17 cellular contexts compared by ENCODE assay signal in the genomic region with DNA sequence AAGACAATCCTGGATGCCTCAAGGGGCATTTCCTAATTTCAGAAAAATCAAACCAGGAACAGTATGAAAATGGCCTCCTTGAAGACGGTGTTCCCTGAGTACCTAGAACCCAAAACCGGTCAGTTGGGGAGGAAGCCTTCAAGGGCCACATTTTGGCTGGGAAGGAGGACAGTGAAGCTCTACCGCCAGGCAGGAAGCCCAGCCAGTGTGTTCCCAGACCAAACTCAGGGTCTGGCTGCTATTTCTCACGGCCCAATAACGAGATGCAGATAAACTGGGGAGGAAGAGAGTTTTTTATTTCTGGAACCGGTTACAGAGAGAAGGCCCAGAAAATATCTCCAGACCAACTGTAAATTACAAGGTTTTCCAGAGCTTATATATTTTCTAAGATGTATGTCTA. TPM values are rescaled to one million over a fixed set of nuclear protein-coding genes. Genes with fewer than 3 reads are reported as not detected.
A peak's percentile ranks its signal among the peaks of the same experiment; 100 is the strongest.
DNase-seq lines count a peak whose midpoint lies in the region; ATAC-seq and TF ChIP-seq lines count a peak whose summit lies in the region.
"Had no signal": no experiment of that assay in that cellular context is flagged by ENCODE, and none has a peak within 500 bp of the region (broad histone marks: within the 10 kb centered on the region; RNA-seq: fewer than 3 reads in every experiment).

No MANE protein-coding gene starts in this region.

- peak overlapping the region; percentile 79 for H3K4me3 ChIP-seq in DOHH2 (ENCODE audit: low read length)
- no peak overlapping the region for H3K4me3 ChIP-seq in neuronal stem cell (ENCODE audit: low read length in 2 of 2)
- H3K4me3 ChIP-seq: sigmoid colon, testis had no signal

- H3K9me2 ChIP-seq in DOHH2 (replicated peaks; ENCODE audit: control insufficient read depth, low read length) = no peaks in the 10 kb centered on the region

- H2BK15ac ChIP-seq in neuronal stem cell (ENCODE audit: low read length) = no peak overlapping the region

- H3K4me1 ChIP-seq in DOHH2 (ENCODE audit: control insufficient read depth, low read length) = peaks cover 78% of the 10 kb centered on the region
- H3K4me1 ChIP-seq in neuronal stem cell (ENCODE audit: control insufficient read depth in 2 of 2, insufficient read depth in 1 of 2, low read depth in 1 of 2, low read length in 2 of 2) = peaks cover 9 to 13% of the 10 kb centered on the region in 2 donors
- H3K4me1 ChIP-seq: sigmoid colon, testis had no signal

- BruUV-seq in Calu3 (replicated peaks; lab: Mats Ljungman, UMichigan) = no TSS peak

- no peak overlapping the region for H4K8ac ChIP-seq in neuronal stem cell (ENCODE audit: low read depth, low read length)

- intact Hi-C loops in Calu3 (cut with micrococcal nuclease; ENCODE audit: unreplicated experiment) = no loop called here

- no peak for DNase-seq in activated naive CD4-positive, alpha-beta T cell treated with anti-CD3 and anti-CD28 coated beads, Interleukin-2, amount 50 U/mL, for 72 hours (ENCODE audit: low spot score in 2 of 2)
- no peak for DNase-seq in natural killer cell treated with Interleukin-12 subunit alpha and Interleukin-12 subunit beta and Interleukin-15 and Interleukin-18, amount 100 ng/mL, for 72 hours (ENCODE audit: low spot score)
- DNase-seq in KG1 (lab: John Stamatoyannopoulos, UW) (no peak), Calu3 (no peak), neuronal stem cell (ENCODE audit: low spot score) (no peak)
- DNase-seq: activated gamma-delta T cell, cerebellar nuclear complex, H7, NCI-H1417 treated with DMSO at 0.1 percent for 48 hours, NCI-H526, testis had no signal

- H3K36me3 Mint-ChIP-seq in IgD-negative memory B cell (peaks cover 21% of the 10 kb centered on the region), Calu3 (ENCODE audit: insufficient read depth, unreplicated experiment) (no peaks in the 10 kb centered on the region)
- peaks cover 44 to 68% of the 10 kb centered on the region in 2 donors for H3K36me3 Mint-ChIP-seq in activated naive CD4-positive, alpha-beta T cell treated with anti-CD3 and anti-CD28 coated beads, Interleukin-2, amount 50 U/mL, for 72 hours
- H3K36me3 Mint-ChIP-seq in natural killer cell treated with Interleukin-12 subunit alpha and Interleukin-12 subunit beta and Interleukin-15 and Interleukin-18, amount 100 ng/mL, for 72 hours = peaks cover 21% of the 10 kb centered on the region

- peaks cover 42% of the 10 kb centered on the region for H3F3A ChIP-seq in DOHH2 (ENCODE audit: control insufficient read depth, insufficient read depth)

- peak overlapping the region; percentile 84 to 98 (median 98) for H3K4me3 Mint-ChIP-seq in IgD-negative memory B cell
- peak overlapping the region; percentile 98 for H3K4me3 Mint-ChIP-seq in natural killer cell treated with Interleukin-12 subunit alpha and Interleukin-12 subunit beta and Interleukin-15 and Interleukin-18, amount 100 ng/mL, for 72 hours
- no peak overlapping the region for H3K4me3 Mint-ChIP-seq in Calu3 (ENCODE audit: low read depth, unreplicated experiment)

- H3K23ac ChIP-seq in neuronal stem cell (ENCODE audit: low read depth, low read length, poor library complexity) = no peak overlapping the region

- H3K79me1 ChIP-seq in neuronal stem cell (ENCODE audit: low read depth, low read length) = no peaks in the 10 kb centered on the region

- H3K27me3 ChIP-seq in DOHH2 (ENCODE audit: control insufficient read depth, low read length) = no peaks in the 10 kb centered on the region
- H3K27me3 ChIP-seq in neuronal stem cell (ENCODE audit: control insufficient read depth in 3 of 3, insufficient read depth in 3 of 3, low read depth in 1 of 3, low read length in 3 of 3) = no peaks in the 10 kb centered on the region
- H3K27me3 ChIP-seq: testis had no signal

- H3K27ac Mint-ChIP-seq in IgD-negative memory B cell (peak overlapping the region; percentile 79 to 95 (median 95)), Calu3 (ENCODE audit: unreplicated experiment) (no peak overlapping the region)
- peak overlapping the region; percentile 95 to 99 for H3K27ac Mint-ChIP-seq in activated naive CD4-positive, alpha-beta T cell treated with anti-CD3 and anti-CD28 coated beads, Interleukin-2, amount 50 U/mL, for 72 hours
- peak overlapping the region; percentile 93 to 97 for H3K27ac Mint-ChIP-seq in natural killer cell treated with Interleukin-12 subunit alpha and Interleukin-12 subunit beta and Interleukin-15 and Interleukin-18, amount 100 ng/mL, for 72 hours

- peak overlapping the region; percentile 98 for H3K27ac ChIP-seq in DOHH2 (ENCODE audit: low read depth, low read length)
- H3K27ac ChIP-seq in neuronal stem cell (replicated peaks; ENCODE audit: low read length) = no peak overlapping the region
- H3K27ac ChIP-seq: testis, VCaP had no signal

- no peak overlapping the region for H2AK5ac ChIP-seq in neuronal stem cell (ENCODE audit: low read depth, low read length)

- H2BK120ac ChIP-seq in neuronal stem cell (ENCODE audit: low read depth, low read length) = no peak overlapping the region

- no peak for ATAC-seq in activated naive CD4-positive, alpha-beta T cell treated with anti-CD3 and anti-CD28 coated beads, Interleukin-2, amount 50 U/mL, for 72 hours
- ATAC-seq in natural killer cell treated with Interleukin-12 subunit alpha and Interleukin-12 subunit beta and Interleukin-15 and Interleukin-18, amount 100 ng/mL, for 72 hours = no peak
- no peak for ATAC-seq in HG02938 (IDR thresholded peaks at IDR 0.05; ENCODE audit: unreplicated experiment)

- H3K79me2 ChIP-seq in DOHH2 (ENCODE audit: control insufficient read depth, low read length) = peaks cover 33% of the 10 kb centered on the region

- no peak overlapping the region for H4K91ac ChIP-seq in neuronal stem cell (ENCODE audit: low read depth, low read length, poor library complexity)

- H3K14ac ChIP-seq in neuronal stem cell (ENCODE audit: low read length) = no peak overlapping the region

- H3K27me3 Mint-ChIP-seq in IgD-negative memory B cell (no peaks in the 10 kb centered on the region), Calu3 (ENCODE audit: unreplicated experiment) (peaks cover 59% of the 10 kb centered on the region)
- H3K27me3 Mint-ChIP-seq in natural killer cell treated with Interleukin-12 subunit alpha and Interleukin-12 subunit beta and Interleukin-15 and Interleukin-18, amount 100 ng/mL, for 72 hours = no peaks in the 10 kb centered on the region

- WGBS in neuronal stem cell (ENCODE audit: extremely low coverage in 2 of 2, insufficient read length in 2 of 2, insufficient replicate concordance in 1 of 2), 2 donors = no CpG with 5 or more reads among the region's 6 CpGs

- peak overlapping the region; percentile 97 for H3K4me2 ChIP-seq in DOHH2 (ENCODE audit: low read length)
- no peak overlapping the region for H3K4me2 ChIP-seq in neuronal stem cell (ENCODE audit: insufficient read depth, low read length, poor library complexity, severe bottlenecking)

- CTCF ChIA-PET in Calu3 (lab: Charles Lee) = no interaction called here

- H2AFZ ChIP-seq in neuronal stem cell (ENCODE audit: low read length) = no peak overlapping the region

- H3K36me3 ChIP-seq in DOHH2 (ENCODE audit: control insufficient read depth, low read length) (peaks cover 53% of the 10 kb centered on the region), neuronal stem cell (replicated peaks in 1 of 2; ENCODE audit: control insufficient read depth in 2 of 2, insufficient read depth in 2 of 2, low read length in 2 of 2) (no peaks in the 10 kb centered on the region)
- H3K36me3 ChIP-seq: esophagus muscularis mucosa, sigmoid colon had no signal

- H3K4ac ChIP-seq in neuronal stem cell (ENCODE audit: low read length) = no peak overlapping the region

- H2BK12ac ChIP-seq in neuronal stem cell (ENCODE audit: low read length) = no peak overlapping the region

- no peaks in the 10 kb centered on the region for H4K20me1 ChIP-seq in DOHH2 (ENCODE audit: control insufficient read depth, insufficient read depth, low read depth, low read length)

- H3K9me3 Mint-ChIP-seq in IgD-negative memory B cell (peaks cover 0 to 3% (median 0%) of the 10 kb centered on the region in 3 donors), Calu3 (ENCODE audit: low read depth, unreplicated experiment) (no peaks in the 10 kb centered on the region)
- no peaks in the 10 kb centered on the region for H3K9me3 Mint-ChIP-seq in activated naive CD4-positive, alpha-beta T cell treated with anti-CD3 and anti-CD28 coated beads, Interleukin-2, amount 50 U/mL, for 72 hours
- H3K9me3 Mint-ChIP-seq in natural killer cell treated with Interleukin-12 subunit alpha and Interleukin-12 subunit beta and Interleukin-15 and Interleukin-18, amount 100 ng/mL, for 72 hours = no peaks in the 10 kb centered on the region

- H3K18ac ChIP-seq in neuronal stem cell (ENCODE audit: low read length) = no peak overlapping the region

- peaks cover 35 to 59% (median 37%) of the 10 kb centered on the region in 3 donors for H3K4me1 Mint-ChIP-seq in IgD-negative memory B cell
- peaks cover 51 to 77% of the 10 kb centered on the region in 2 donors for H3K4me1 Mint-ChIP-seq in natural killer cell treated with Interleukin-12 subunit alpha and Interleukin-12 subunit beta and Interleukin-15 and Interleukin-18, amount 100 ng/mL, for 72 hours (ENCODE audit: low read depth in 2 of 2)
- H3K4me1 Mint-ChIP-seq in Calu3 (ENCODE audit: low read depth, unreplicated experiment) = peaks cover 11% of the 10 kb centered on the region

- TF ChIP-seq CTCF in DOHH2 (IDR thresholded peaks at IDR 0.05; ENCODE audit: low read depth, low read length, poor library complexity, severe bottlenecking) = no peak
- no peak for TF ChIP-seq CTCF in Calu3 (IDR thresholded peaks at IDR 0.05; ENCODE audit: unreplicated experiment)

- H3K9ac ChIP-seq in neuronal stem cell (ENCODE audit: low read depth, low read length, poor library complexity) = no peak overlapping the region

- H2BK5ac ChIP-seq in neuronal stem cell (ENCODE audit: low read length) = no peak overlapping the region

- peaks cover 4% of the 10 kb centered on the region; the same call in 1 of the 2 replicates for H3K9me3 ChIP-seq in DOHH2 (ENCODE audit: control insufficient read depth, insufficient read depth, low read length)
- peaks cover 0 to 15% of the 10 kb centered on the region in 2 donors for H3K9me3 ChIP-seq in neuronal stem cell (replicated peaks in 1 of 2; ENCODE audit: control insufficient read depth in 2 of 2, insufficient read depth in 1 of 2, low read depth in 1 of 2, low read length in 2 of 2)
- H3K9me3 ChIP-seq: esophagus muscularis mucosa, sigmoid colon, testis had no signal

RNA-seq across cellular contexts. Expression of a gene that starts 24.3 kb away (rescaled TPM):
- 30.8 TPM for polyA plus RNA-seq in IgD-negative memory B cell
- total RNA-seq in activated naive CD4-positive, alpha-beta T cell treated with anti-CD3 and anti-CD28 coated beads, Interleukin-2, amount 50 U/mL, for 72 hours = 10 to 100 TPM; 24.7 to 40.7 TPM
- 10 to 100 TPM in 1 of 2 donors, 1 to 10 TPM in 1; 9.7 to 20.6 TPM for total RNA-seq in natural killer cell treated with Interleukin-12 subunit alpha and Interleukin-12 subunit beta and Interleukin-15 and Interleukin-18, amount 100 ng/mL, for 72 hours
- not detected in 2 replicates for total RNA-seq in Calu3 (2022)
- polyA plus RNA-seq in neuronal stem cell (2013, experiment 1 of 2) = 1.2 TPM
- 0.83 TPM for polyA plus RNA-seq in neuronal stem cell (2013, experiment 2 of 2)
- total RNA-seq: H7 had no signal
